In the genomic region with DNA sequence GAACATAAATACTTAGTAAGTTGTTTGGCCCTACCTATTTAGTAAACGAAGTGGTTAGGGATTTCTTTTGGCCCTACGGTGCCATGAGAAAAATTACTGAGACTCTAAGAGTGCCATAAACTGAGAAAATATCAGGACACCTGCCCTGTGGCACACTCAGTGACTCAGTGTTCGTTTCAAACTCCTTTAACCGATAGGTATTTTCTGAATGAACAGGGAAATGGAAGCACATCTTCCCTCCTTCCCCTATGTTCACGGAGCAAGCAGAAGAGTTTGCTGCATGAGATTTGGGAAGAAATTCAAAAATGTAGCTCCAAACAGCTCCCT, we compare ENCODE assay signal across 23 cellular contexts.
DNase-seq lines count a peak whose midpoint lies in the region; ATAC-seq and TF ChIP-seq lines count a peak whose summit lies in the region.
"Had no signal": no experiment of that assay in that cellular context is flagged by ENCODE, and none has a peak within 500 bp of the region (broad histone marks: within the 10 kb centered on the region; RNA-seq: fewer than 3 reads in every experiment).

No MANE protein-coding gene starts in this region.

- H3K4me1 Mint-ChIP-seq in endodermal cell, result peaks cover 48% of the 10 kb centered on the region
- H3K4me1 Mint-ChIP-seq: activated T-helper 17 cell treated with anti-CD3 and anti-CD28 coated beads, Interleukin-2, amount 50 U/mL, for 72 hours; stimulated activated effector memory CD8-positive, alpha-beta T cell treated with anti-CD3 and anti-CD28 coated beads, Interleukin-12 subunit alpha, Interleukin-12 subunit beta, amount 100 ng/mL, for 72 hours had no signal

- H3K36me3 Mint-ChIP-seq in endodermal cell (ENCODE audit: low read depth), result no peaks in the 10 kb centered on the region
- H3K36me3 Mint-ChIP-seq: stimulated activated effector memory CD8-positive, alpha-beta T cell treated with anti-CD3 and anti-CD28 coated beads, Interleukin-12 subunit alpha, Interleukin-12 subunit beta, amount 100 ng/mL, for 72 hours had no signal

- POLR2A ChIA-PET in IMR-90 (lab: Charles Lee; ENCODE audit: unreplicated experiment), result no interaction called here

- peak overlapping the region; percentile 88 for H3K18ac ChIP-seq in IMR-90 (ENCODE audit: low read depth, low read length)

- H2BK15ac ChIP-seq in IMR-90 (ENCODE audit: low read depth, low read length), result no peak overlapping the region

- TF ChIP-seq CTCF in IMR-90 (conservative IDR thresholded peaks at IDR 0.05; ENCODE audit: low read depth, low read length) (no peak), endodermal cell (conservative IDR thresholded peaks at IDR 0.05) (no peak), BE2C (IDR thresholded peaks at IDR 0.05; ENCODE audit: low read depth, low read length) (no peak), ovary (IDR thresholded peaks at IDR 0.05) (no peak)

- no CpG with 5 or more reads among the region's 5 CpGs for WGBS in IMR-90 (ENCODE audit: extremely low coverage in 2 of 2, insufficient read length in 1 of 2), 2 experiments
- 38 to 56% methylated on average over 4 to 5 of the region's 5 CpGs for WGBS in endodermal cell (ENCODE audit: insufficient coverage in 1 of 2, insufficient read length in 1 of 2), 2 experiments
- 52 to 54% methylated on average over 2 of the region's 5 CpGs for WGBS in mesodermal cell (ENCODE audit: insufficient coverage in 2 of 2), 2 experiments
- WGBS in ovary, 3 donors, result 62 to 70% (median 65%) methylated on average over 5 of the region's 5 CpGs

- peak overlapping the region; percentile 89 for H3K27ac Mint-ChIP-seq in endodermal cell
- H3K27ac Mint-ChIP-seq: activated T-helper 17 cell treated with anti-CD3 and anti-CD28 coated beads, Interleukin-2, amount 50 U/mL, for 72 hours; effector memory CD8-positive, alpha-beta T cell; stimulated activated effector memory CD8-positive, alpha-beta T cell treated with anti-CD3 and anti-CD28 coated beads, Interleukin-12 subunit alpha, Interleukin-12 subunit beta, amount 100 ng/mL, for 72 hours; T-helper 2 cell treated with Interferon-gamma antibody and Interleukin-4, amounts not matched to agents 5 μg/mL and 100 μg/mL, for 36 hours had no signal

- intact Hi-C loops in IMR-90 (cut with micrococcal nuclease) (loop anchor here (5.0 kb wide), 1 partner anchor 315 kb away; no protein-coding TSS in a partner anchor), ovary (cut with DNase I) (no loop called here)

- CTCF ChIA-PET in IMR-90 (lab: Yijun Ruan, JAX), result interaction anchor here (0.7 to 1.0 kb wide), 2 partner anchors 14 to 354 kb away, joined by 3 read pairs; no protein-coding TSS in a partner anchor

- DNase-seq in IMR-90 (no peak), endodermal cell (no peak), BE2C (no peak), RPMI8226 (no peak), amygdala (lab: John Stamatoyannopoulos, UW) (no peak), ovary (no peak)
- DNase-seq: adrenal gland; cerebellar nuclear complex; DMS 273 treated with DMSO at 0.1 percent for 48 hours; effector memory CD8-positive, alpha-beta T cell; foreskin melanocyte; left ventricle myocardium inferior; NCI-H146; NCI-H226; spleen had no signal

- H3K9me3 Mint-ChIP-seq in endodermal cell, result no peaks in the 10 kb centered on the region
- H3K9me3 Mint-ChIP-seq: activated T-helper 17 cell treated with anti-CD3 and anti-CD28 coated beads, Interleukin-2, amount 50 U/mL, for 72 hours; effector memory CD8-positive, alpha-beta T cell; stimulated activated effector memory CD8-positive, alpha-beta T cell treated with anti-CD3 and anti-CD28 coated beads, Interleukin-12 subunit alpha, Interleukin-12 subunit beta, amount 100 ng/mL, for 72 hours; T-helper 2 cell treated with Interferon-gamma antibody and Interleukin-4, amounts not matched to agents 5 μg/mL and 100 μg/mL, for 36 hours had no signal

- no peak overlapping the region for H3K4me3 ChIP-seq in IMR-90 (ENCODE audit: insufficient read depth, low read depth, low read length)
- no peak overlapping the region for H3K4me3 ChIP-seq in endodermal cell (ENCODE audit: low read length)
- no peak overlapping the region for H3K4me3 ChIP-seq in mesodermal cell (ENCODE audit: extremely low read depth, insufficient read depth, low read length, poor library complexity, severe bottlenecking)
- H3K4me3 ChIP-seq in BE2C (ENCODE audit: low read depth, low read length), result no peak overlapping the region
- H3K4me3 ChIP-seq in ovary, result no peak overlapping the region
- H3K4me3 ChIP-seq: adrenal gland; BLaER1 treated with 17β-estradiol and CSF1 and Interleukin-3, amounts not matched to agents 10 nM and 100 nM; left ventricle myocardium inferior; prostate gland; spleen; tibial nerve had no signal

- peak overlapping the region; percentile 32 for H3K4me3 Mint-ChIP-seq in endodermal cell
- H3K4me3 Mint-ChIP-seq: activated T-helper 17 cell treated with anti-CD3 and anti-CD28 coated beads, Interleukin-2, amount 50 U/mL, for 72 hours; effector memory CD8-positive, alpha-beta T cell; stimulated activated effector memory CD8-positive, alpha-beta T cell treated with anti-CD3 and anti-CD28 coated beads, Interleukin-12 subunit alpha, Interleukin-12 subunit beta, amount 100 ng/mL, for 72 hours; T-helper 2 cell treated with Interferon-gamma antibody and Interleukin-4, amounts not matched to agents 5 μg/mL and 100 μg/mL, for 36 hours had no signal

- in situ Hi-C loops in IMR-90 (cut with MboI; ENCODE audit: low sequenced_read_pairs), result no loop called here

- peak overlapping the region; percentile 53; the same call in 1 of the 2 replicates for H4K5ac ChIP-seq in IMR-90 (ENCODE audit: low read depth, low read length)

- H3K27me3 ChIP-seq in IMR-90 (ENCODE audit: control insufficient read depth, insufficient read depth, low read length), result no peaks in the 10 kb centered on the region; the same call in 1 of the 2 replicates
- H3K27me3 ChIP-seq in endodermal cell (ENCODE audit: control insufficient read depth, insufficient read depth, low read length, poor library complexity, severe bottlenecking), result no peaks in the 10 kb centered on the region
- no peaks in the 10 kb centered on the region for H3K27me3 ChIP-seq in BE2C
- H3K27me3 ChIP-seq in ovary, result no peaks in the 10 kb centered on the region
- H3K27me3 ChIP-seq: adrenal gland had no signal

- H3K56ac ChIP-seq in IMR-90 (ENCODE audit: extremely low read depth, insufficient read depth, low read length), result no peak overlapping the region

- TF ChIP-seq POLR2A in IMR-90 (IDR thresholded peaks at IDR 0.05; ENCODE audit: low read depth, low read length) (no peak), ovary (IDR thresholded peaks at IDR 0.05) (no peak)

- H2AFZ ChIP-seq in IMR-90 (replicated peaks; ENCODE audit: low read length, poor library complexity), result no peak overlapping the region

- no peaks in the 10 kb centered on the region for H3K36me3 ChIP-seq in IMR-90 (ENCODE audit: control insufficient read depth, insufficient read depth, low read length)
- H3K36me3 ChIP-seq in endodermal cell (ENCODE audit: control insufficient read depth, insufficient read depth, low read length), result no peaks in the 10 kb centered on the region
- H3K36me3 ChIP-seq in mesodermal cell (ENCODE audit: control insufficient read depth, insufficient read depth, low read length), result no peaks in the 10 kb centered on the region
- no peaks in the 10 kb centered on the region for H3K36me3 ChIP-seq in BE2C
- H3K36me3 ChIP-seq in ovary, result no peaks in the 10 kb centered on the region
- H3K36me3 ChIP-seq: adrenal gland; BLaER1 treated with 17β-estradiol and CSF1 and Interleukin-3, amounts not matched to agents 10 nM and 100 nM; left ventricle myocardium inferior; prostate gland; spleen; tibial nerve had no signal

- TF ChIP-seq RAD21 in IMR-90 (IDR thresholded peaks at IDR 0.05; ENCODE audit: low read length), result no peak

- no peak overlapping the region for H2AK5ac ChIP-seq in IMR-90 (ENCODE audit: low read depth, low read length)

- TF ChIP-seq EP300 in ovary (IDR thresholded peaks at IDR 0.05), result no peak

- H3K4me2 ChIP-seq in IMR-90 (ENCODE audit: low read depth, low read length), result no peak overlapping the region

- no peak overlapping the region for H4K91ac ChIP-seq in IMR-90 (ENCODE audit: insufficient read depth, low read depth, low read length)

- H2AK9ac ChIP-seq in IMR-90 (replicated peaks; ENCODE audit: low read depth, low read length, poor library complexity), result no peak overlapping the region

- no peaks in the 10 kb centered on the region for H3K79me1 ChIP-seq in IMR-90 (ENCODE audit: low read depth in 1 of 2, low read length in 2 of 2)

- dilution Hi-C loops in IMR-90 (cut with HindIII; ENCODE audit: low sequenced_read_pairs, unreplicated experiment), result no loop called here

- peak overlapping the region in 1 of 2 experiments; percentile 22; a peak in 1 of 4 replicates for H4K8ac ChIP-seq in IMR-90 (ENCODE audit: low read depth in 2 of 2, low read length in 2 of 2)

- H4K20me1 ChIP-seq in IMR-90 (ENCODE audit: insufficient read depth, low read length), result no peaks in the 10 kb centered on the region
- H4K20me1 ChIP-seq: BLaER1 treated with 17β-estradiol and CSF1 and Interleukin-3, amounts not matched to agents 10 nM and 100 nM had no signal

- no peak overlapping the region for H3K14ac ChIP-seq in IMR-90 (replicated peaks; ENCODE audit: low read depth, low read length)

- peaks cover 5% of the 10 kb centered on the region; the same call in 1 of the 2 replicates for H3K4me1 ChIP-seq in IMR-90 (ENCODE audit: control insufficient read depth, insufficient read depth, low read length)
- H3K4me1 ChIP-seq in endodermal cell (ENCODE audit: control insufficient read depth, insufficient read depth, low read length), result peaks cover 8% of the 10 kb centered on the region
- peaks cover 17% of the 10 kb centered on the region for H3K4me1 ChIP-seq in mesodermal cell (ENCODE audit: control insufficient read depth, insufficient read depth, low read length, poor library complexity, severe bottlenecking)
- no peaks in the 10 kb centered on the region for H3K4me1 ChIP-seq in BE2C
- H3K4me1 ChIP-seq in ovary (ENCODE audit: insufficient read depth), result no peaks in the 10 kb centered on the region
- H3K4me1 ChIP-seq: adrenal gland, left ventricle myocardium inferior, prostate gland had no signal

- H3K9ac ChIP-seq in IMR-90 (ENCODE audit: low read depth, low read length), result no peak overlapping the region
- H3K9ac ChIP-seq in endodermal cell (ENCODE audit: extremely low read depth, low read length, poor library complexity, severe bottlenecking), result no peak overlapping the region
- H3K9ac ChIP-seq: BLaER1 treated with 17β-estradiol and CSF1 and Interleukin-3, amounts not matched to agents 10 nM and 100 nM had no signal

- ATAC-seq in IMR-90 (ENCODE audit: low read depth), result no peak
- ATAC-seq: activated CD4-positive, CD25-positive, alpha-beta regulatory T cell treated with anti-CD3 and anti-CD28 coated beads, Interleukin-2, amount 50 U/mL, for 24 hours; activated T-helper 17 cell treated with anti-CD3 and anti-CD28 coated beads, Interleukin-2, amount 50 U/mL, for 72 hours; effector memory CD8-positive, alpha-beta T cell; stimulated activated effector memory CD8-positive, alpha-beta T cell treated with anti-CD3 and anti-CD28 coated beads, Interleukin-12 subunit alpha, Interleukin-12 subunit beta, amount 100 ng/mL, for 72 hours had no signal

- H3K9me1 ChIP-seq in IMR-90 (ENCODE audit: insufficient read depth, low read length), result no peaks in the 10 kb centered on the region

- H2BK20ac ChIP-seq in IMR-90 (ENCODE audit: low read depth, low read length), result 0 out of 2 replicates have a peak overlapping the region, but pooled peaks have one; percentile 1

- H3K9me3 ChIP-seq in IMR-90 (ENCODE audit: control insufficient read depth, insufficient read depth, low read length) (no peaks in the 10 kb centered on the region), endodermal cell (ENCODE audit: control insufficient read depth, low read length) (no peaks in the 10 kb centered on the region), mesodermal cell (ENCODE audit: control insufficient read depth, low read length) (no peaks in the 10 kb centered on the region), BE2C (no peaks in the 10 kb centered on the region), ovary (no peaks in the 10 kb centered on the region)
- H3K9me3 ChIP-seq: adrenal gland; BLaER1 treated with 17β-estradiol and CSF1 and Interleukin-3, amounts not matched to agents 10 nM and 100 nM; left ventricle myocardium inferior; prostate gland; spleen; tibial nerve had no signal

- no TSS peak for BruUV-seq in IMR-90 (replicated peaks; lab: Mats Ljungman, UMichigan)

- no peak overlapping the region for H3K23ac ChIP-seq in IMR-90 (ENCODE audit: low read depth, low read length)

- peaks cover 11% of the 10 kb centered on the region for H3K27me3 Mint-ChIP-seq in endodermal cell (ENCODE audit: insufficient read depth)

- H2BK5ac ChIP-seq in IMR-90 (ENCODE audit: low read depth, low read length, poor library complexity, severe bottlenecking), result no peak overlapping the region

- 0 out of 2 replicates have a peak overlapping the region, but pooled peaks have one; percentile 3 for H3K4ac ChIP-seq in IMR-90 (ENCODE audit: low read depth, low read length)

- no peak overlapping the region for H3K27ac ChIP-seq in IMR-90 (ENCODE audit: insufficient read depth, low read length)
- peak overlapping the region; percentile 36 for H3K27ac ChIP-seq in endodermal cell (ENCODE audit: low read depth, low read length)
- peak overlapping the region; percentile 43 for H3K27ac ChIP-seq in mesodermal cell (ENCODE audit: low read depth, low read length, severe bottlenecking)
- H3K27ac ChIP-seq in ovary, result no peak overlapping the region
- H3K27ac ChIP-seq: adrenal gland; BLaER1 treated with 17β-estradiol and CSF1 and Interleukin-3, amounts not matched to agents 10 nM and 100 nM; left ventricle myocardium inferior; tibial nerve had no signal

- H2BK120ac ChIP-seq in IMR-90 (ENCODE audit: low read depth, low read length), result peak overlapping the region; percentile 32; the same call in 1 of the 2 replicates

Comparison
In these comparisons a context has a peak if more than half of its experiments do, and no peak if none do; other contexts are left out.
1. H3K27ac ChIP-seq: peak in endodermal cell (single experiment) and mesodermal cell (single experiment); none in IMR-90 (single experiment) and ovary (0 of 2).